In the genomic region with DNA sequence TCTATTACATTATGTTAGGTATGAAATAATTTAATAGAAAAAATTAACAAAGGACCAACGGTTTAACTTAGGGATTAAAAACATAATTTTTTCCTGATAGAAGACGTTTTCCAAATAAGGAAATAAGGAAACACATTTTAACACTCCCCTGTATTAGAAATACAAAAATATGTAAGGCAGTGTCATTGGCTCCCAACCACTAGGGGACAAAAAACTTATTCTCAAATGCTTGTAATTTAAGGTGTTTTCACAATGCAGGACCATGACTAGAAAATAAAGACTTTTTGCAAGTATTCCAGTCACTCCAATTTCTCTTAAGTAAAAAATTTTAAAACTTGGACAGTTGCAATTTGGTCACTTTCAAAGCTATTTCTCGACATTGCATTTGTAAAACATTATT, we compare ENCODE assay signal across 1 cellular context.
TF ChIP-seq lines count a peak whose summit lies in the region.

No MANE protein-coding gene starts in this region.

TF ChIP-seq in SK-N-SH treated with all-trans-retinoic acid at 6 μM for 48 hours, 23 proteins besides CTCF, POLR2A, EP300 and RAD21 (continued from another document):
- TF ChIP-seq TOX (CRISPR knock-in tag; IDR thresholded peaks at IDR 0.05; ENCODE audit: borderline replicate concordance), result no peak
- TF ChIP-seq TCF4 (CRISPR knock-in tag; IDR thresholded peaks at IDR 0.05; ENCODE audit: borderline replicate concordance), result no peak
- TF ChIP-seq OSR1 (CRISPR knock-in tag; IDR thresholded peaks at IDR 0.05), result no peak
- no peak for TF ChIP-seq ZNF8 (CRISPR knock-in tag; IDR thresholded peaks at IDR 0.05)
- no peak for TF ChIP-seq ZC3H10 (CRISPR knock-in tag; IDR thresholded peaks at IDR 0.05)
- TF ChIP-seq CSDC2 (CRISPR knock-in tag; IDR thresholded peaks at IDR 0.05), result no peak
- TF ChIP-seq RARB (CRISPR knock-in tag; IDR thresholded peaks at IDR 0.05), result no peak
- TF ChIP-seq ZNF70 (CRISPR knock-in tag; IDR thresholded peaks at IDR 0.05), result no peak
- TF ChIP-seq ISL1 (CRISPR knock-in tag; IDR thresholded peaks at IDR 0.05), result no peak
